ENCODE assay signal across 9 cellular contexts in genomic region chr7:146027243-146027642, GRCh38.
"Had no signal": no experiment of that assay in that cellular context is flagged by ENCODE, and none has a peak within 500 bp of the region (broad histone marks: within the 10 kb centered on the region; RNA-seq: fewer than 3 reads in every experiment).

No MANE protein-coding gene starts in this region.

- H3K27ac ChIP-seq: GM23248 had no signal

- H3K27ac Mint-ChIP-seq: HFFc6 had no signal

- H3K9ac ChIP-seq: GM23248 had no signal

- H3K4me3 Mint-ChIP-seq: HFFc6 had no signal

- DNase-seq: GM23248, GOT3, H7, HFFc6, IMR-90, KBM-7 had no signal

- H3K4me3 ChIP-seq: GM23248, HAP-1 had no signal

- H3K9me3 ChIP-seq: HAP-1 had no signal

- H3K36me3 ChIP-seq: HAP-1 had no signal

- ATAC-seq: HCT116 had no signal

- FAIRE-seq: HTR-8/SVneo had no signal

- H2AFZ ChIP-seq: GM23248 had no signal

- H3K4me1 ChIP-seq: HAP-1 had no signal
